28 cellular contexts compared by ENCODE assay signal in genomic region chr2:168969865-168970264, GRCh38.
"Had no signal": no experiment of that assay in that cellular context is flagged by ENCODE, and none has a peak within 500 bp of the region (broad histone marks: within the 10 kb centered on the region; RNA-seq: fewer than 3 reads in every experiment).

No MANE protein-coding gene starts in this region.

- H3K4me3 ChIP-seq: coronary artery, dorsolateral prefrontal cortex, esophagus squamous epithelium, gastrocnemius medialis, heart right ventricle, left lung, lower lobe of right lung, mucosa of descending colon had no signal

- H3K36me3 ChIP-seq: esophagus squamous epithelium, gastrocnemius medialis, heart right ventricle, left lung, lower lobe of right lung had no signal

- H3K9me3 Mint-ChIP-seq: endodermal cell, mesothelial cell of epicardium had no signal

- H3K27me3 ChIP-seq: dorsolateral prefrontal cortex, esophagus squamous epithelium, gastrocnemius medialis, heart right ventricle, left lung had no signal

- H3K27ac Mint-ChIP-seq: effector memory CD8-positive, alpha-beta T cell; endodermal cell; mesothelial cell of epicardium had no signal

- DNase-seq: dermis blood vessel endothelial cell; dorsolateral prefrontal cortex; effector CD8-positive, alpha-beta T cell; effector memory CD8-positive, alpha-beta T cell; endodermal cell; erythroblast; esophagus squamous epithelium; foreskin fibroblast; foreskin melanocyte; gastrocnemius medialis; glutamatergic neuron; head of caudate nucleus; heart right ventricle; hippocampal formation; left cardiac atrium; left lung; left ventricle myocardium superior; lower lobe of right lung; mesenchymal stem cell; mucosa of descending colon had no signal

- H3K27me3 Mint-ChIP-seq: effector memory CD8-positive, alpha-beta T cell had no signal

- H3K4me3 Mint-ChIP-seq: effector memory CD8-positive, alpha-beta T cell; endodermal cell; mesothelial cell of epicardium had no signal

- ATAC-seq: effector memory CD8-positive, alpha-beta T cell; esophagus mucosa; gastrocnemius medialis; heart right ventricle; left cardiac atrium; left lung; left ventricle myocardium superior; lower lobe of right lung; mucosa of descending colon had no signal

- H3K9me3 ChIP-seq: esophagus squamous epithelium, gastrocnemius medialis, heart right ventricle, left lung, lower lobe of right lung, mucosa of descending colon had no signal

- H3K4me1 Mint-ChIP-seq: endodermal cell had no signal

- H3K36me3 Mint-ChIP-seq: mesothelial cell of epicardium had no signal

- H3K27ac ChIP-seq: coronary artery, dorsolateral prefrontal cortex, epithelial cell of prostate, esophagus squamous epithelium, gastrocnemius medialis, heart right ventricle, left lung, lower lobe of right lung had no signal

- H3K4me1 ChIP-seq: left lung had no signal

- FAIRE-seq: colon, endometrium, islet of Langerhans, keratinocyte had no signal
